19 cellular contexts compared by ENCODE assay signal in the genomic region with DNA sequence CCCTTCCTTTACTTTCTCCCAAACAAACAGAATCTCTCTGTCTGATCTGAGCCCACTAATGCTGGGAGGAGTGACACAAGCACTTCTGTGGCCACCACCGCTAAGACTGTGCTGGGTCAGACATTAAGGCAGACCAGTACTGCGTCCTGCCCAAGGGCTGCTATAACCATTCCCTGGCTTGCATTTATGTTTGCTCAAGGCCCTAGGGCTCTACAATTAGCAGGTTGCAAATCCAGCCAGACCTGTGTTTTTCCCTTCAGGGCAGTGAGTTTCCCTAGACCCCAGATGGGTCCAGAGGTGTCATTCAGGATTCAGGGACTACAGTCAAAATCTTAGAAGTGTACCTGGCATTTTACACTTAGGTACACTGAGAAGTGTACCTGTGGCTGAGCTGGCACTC.
"Had no signal": no experiment of that assay in that cellular context is flagged by ENCODE, and none has a peak within 500 bp of the region (broad histone marks: within the 10 kb centered on the region; RNA-seq: fewer than 3 reads in every experiment).

No MANE protein-coding gene starts in this region.

- DNase-seq: naive thymus-derived CD8-positive, alpha-beta T cell; natural killer cell; nephron progenitor cell; nucleus accumbens; occipital lobe; ovary; pancreas; posterior cingulate gyrus; psoas muscle; retina; right cardiac atrium; right lobe of liver; sigmoid colon; small intestine; spleen; stimulated activated CD4-positive, alpha-beta T cell treated with anti-CD3 and anti-CD28 coated beads, Interleukin-12 subunit alpha, Interleukin-12 subunit beta, amount 100 ng/mL, for 4 hours; stimulated activated CD4-positive, alpha-beta T cell treated with anti-CD3 and anti-CD28 coated beads, Interleukin-15, amount 100 ng/mL, for 24 hours; stimulated activated CD4-positive, alpha-beta T cell treated with anti-CD3 and anti-CD28 coated beads, Interleukin-1b, Interleukin-23, amount 100 ng/mL, for 48 hours; stimulated activated CD4-positive, alpha-beta T cell treated with anti-CD3 and anti-CD28 coated beads, Interleukin-2, amount 100 ng/mL, for 24 hours had no signal
